29 cellular contexts compared by ENCODE assay signal in genomic region chr15:45450468-45450867, GRCh38.
DNase-seq lines count a peak whose midpoint lies in the region; ATAC-seq and TF ChIP-seq lines count a peak whose summit lies in the region.
"Had no signal": no experiment of that assay in that cellular context is flagged by ENCODE, and none has a peak within 500 bp of the region (broad histone marks: within the 10 kb centered on the region; RNA-seq: fewer than 3 reads in every experiment).

No MANE protein-coding gene starts in this region.

- H3K27me3 ChIP-seq in NT2/D1 (ENCODE audit: insufficient read depth, insufficient read length) (no peaks in the 10 kb centered on the region), body of pancreas (no peaks in the 10 kb centered on the region), lower lobe of right lung (ENCODE audit: low read depth) (no peaks in the 10 kb centered on the region)
- H3K27me3 ChIP-seq: BLaER1, vagina had no signal

- H3K4me1 ChIP-seq in NT2/D1 (ENCODE audit: insufficient read depth, insufficient read length), result peaks cover 5% of the 10 kb centered on the region
- H3K4me1 ChIP-seq in body of pancreas, result peaks cover 35% of the 10 kb centered on the region
- H3K4me1 ChIP-seq in lower lobe of right lung, result peaks cover 34% of the 10 kb centered on the region
- H3K4me1 ChIP-seq: psoas muscle, vagina had no signal

- no peaks in the 10 kb centered on the region for H3K9me3 Mint-ChIP-seq in type B pancreatic cell
- H3K9me3 Mint-ChIP-seq: activated naive CD4-positive, alpha-beta T cell treated with anti-CD3 and anti-CD28 coated beads, Interleukin-2, amount 50 U/mL, for 24 hours; activated T-helper 2 cell treated with anti-CD3 and anti-CD28 coated beads, Interferon-gamma antibody, Interleukin-2, Interleukin-4, amounts not matched to agents 10 μg/mL and 5 μg/mL and 100 μg/mL, durations not matched to agents 14 hours and 24 hours and 36 hours; stimulated activated memory B cell treated with anti-CD40 and anti-IgM and Interleukin-4, amounts not matched to agents 10 μg/mL and 1 μg/mL and 100 μg/mL, for 72 hours had no signal

- WGBS in body of pancreas, 2 donors, result 80 to 85% methylated on average over 7 to 9 of the region's 9 CpGs

- in situ Hi-C loops in ACHN (cut with HindIII; ENCODE audit: low pct_ligation_motif_present, low pct_unique_long_range_greater_than_20kb, low sequenced_read_pairs), result no loop called here

- H3K4me3 ChIP-seq in NT2/D1 (ENCODE audit: insufficient read length, low read depth) (no peak overlapping the region), body of pancreas (no peak overlapping the region), lower lobe of right lung (peak overlapping the region; percentile 21)
- H3K4me3 ChIP-seq: BLaER1, psoas muscle, suprapubic skin, vagina had no signal

- DNase-seq in NT2/D1 (ENCODE audit: low read depth, low spot score) (no peak), body of pancreas (no peak), lower lobe of right lung (no peak), type B pancreatic cell (ENCODE audit: extremely low spot score, unreplicated experiment) (no peak), AG08396 (ENCODE audit: low spot score) (no peak), ACHN (no peak), NCI-H146 (lab: John Stamatoyannopoulos, UW) (no peak)
- DNase-seq: activated CD4-positive, alpha-beta T cell treated with anti-CD3 and anti-CD28 coated beads for 36 hours; activated CD8-positive, alpha-beta memory T cell treated with anti-CD3 and anti-CD28 coated beads for 24 hours; activated T-cell treated with anti-CD3 and anti-CD28 coated beads for 4 hours; amygdala; DMS79; effector memory CD4-positive, alpha-beta T cell; Kasumi-1; left ventricle myocardium superior; MV-4-11; naive thymus-derived CD4-positive, alpha-beta T cell; NCI-H1436; NCI-H2081 treated with DMSO at 0.1 percent for 48 hours; NCI-H226; NCI-H69; nucleus accumbens; psoas muscle had no signal

- TF ChIP-seq CTCF in body of pancreas (IDR thresholded peaks at IDR 0.05) (no peak), lower lobe of right lung (IDR thresholded peaks at IDR 0.05) (no peak), type B pancreatic cell (conservative IDR thresholded peaks at IDR 0.05) (no peak)

- no peaks in the 10 kb centered on the region for H3K4me1 Mint-ChIP-seq in type B pancreatic cell (ENCODE audit: unreplicated experiment)

- H3K4me3 Mint-ChIP-seq in type B pancreatic cell, result no peak overlapping the region
- H3K4me3 Mint-ChIP-seq: activated CD4-positive, alpha-beta T cell treated with anti-CD3 and anti-CD28 coated beads for 36 hours; activated naive CD4-positive, alpha-beta T cell treated with anti-CD3 and anti-CD28 coated beads, Interleukin-2, amount 50 U/mL, for 24 hours; naive thymus-derived CD4-positive, alpha-beta T cell; stimulated activated memory B cell treated with anti-CD40 and anti-IgM and Interleukin-4, amounts not matched to agents 10 μg/mL and 1 μg/mL and 100 μg/mL, for 72 hours had no signal

- H3K27ac ChIP-seq in body of pancreas (peak overlapping the region; percentile 32 to 55 (median 38)), lower lobe of right lung (peak overlapping the region; percentile 53)
- H3K27ac ChIP-seq: BLaER1, psoas muscle, suprapubic skin, vagina had no signal

- no peaks in the 10 kb centered on the region for H3K36me3 Mint-ChIP-seq in type B pancreatic cell
- H3K36me3 Mint-ChIP-seq: stimulated activated memory B cell treated with anti-CD40 and anti-IgM and Interleukin-4, amounts not matched to agents 10 μg/mL and 1 μg/mL and 100 μg/mL, for 72 hours had no signal

- TF ChIP-seq POLR2A in body of pancreas (IDR thresholded peaks at IDR 0.05), result no peak

- peaks cover 17% of the 10 kb centered on the region; the same call in 1 of the 2 replicates for H3K9me3 ChIP-seq in NT2/D1 (ENCODE audit: insufficient read depth, low read length)
- H3K9me3 ChIP-seq in body of pancreas, result no peaks in the 10 kb centered on the region
- H3K9me3 ChIP-seq in lower lobe of right lung, result no peaks in the 10 kb centered on the region
- H3K9me3 ChIP-seq: psoas muscle, suprapubic skin, vagina had no signal

- H3K27ac Mint-ChIP-seq in type B pancreatic cell, result peak overlapping the region; percentile 85
- H3K27ac Mint-ChIP-seq: activated CD4-positive, alpha-beta T cell treated with anti-CD3 and anti-CD28 coated beads for 36 hours; activated naive CD4-positive, alpha-beta T cell treated with anti-CD3 and anti-CD28 coated beads, Interleukin-2, amount 50 U/mL, for 24 hours; activated T-helper 2 cell treated with anti-CD3 and anti-CD28 coated beads, Interferon-gamma antibody, Interleukin-2, Interleukin-4, amounts not matched to agents 10 μg/mL and 5 μg/mL and 100 μg/mL, durations not matched to agents 14 hours and 24 hours and 36 hours; naive thymus-derived CD4-positive, alpha-beta T cell; stimulated activated memory B cell treated with anti-CD40 and anti-IgM and Interleukin-4, amounts not matched to agents 10 μg/mL and 1 μg/mL and 100 μg/mL, for 72 hours had no signal

- H3K27me3 Mint-ChIP-seq in type B pancreatic cell, result no peaks in the 10 kb centered on the region
- H3K27me3 Mint-ChIP-seq: activated CD4-positive, alpha-beta T cell treated with anti-CD3 and anti-CD28 coated beads for 36 hours; activated naive CD4-positive, alpha-beta T cell treated with anti-CD3 and anti-CD28 coated beads, Interleukin-2, amount 50 U/mL, for 24 hours; stimulated activated memory B cell treated with anti-CD40 and anti-IgM and Interleukin-4, amounts not matched to agents 10 μg/mL and 1 μg/mL and 100 μg/mL, for 72 hours had no signal

- intact Hi-C loops in body of pancreas (cut with DNase I), result no loop called here
- intact Hi-C loops in lower lobe of right lung (cut with DNase I), result no loop called here

- peak overlapping the region; percentile 21 for H3K9ac ChIP-seq in NT2/D1 (ENCODE audit: insufficient read length, low read depth)
- H3K9ac ChIP-seq: BLaER1 had no signal

- no peaks in the 10 kb centered on the region for H3K36me3 ChIP-seq in NT2/D1 (ENCODE audit: insufficient read depth, insufficient read length, low read length)
- H3K36me3 ChIP-seq in body of pancreas (replicated peaks in 1 of 2; ENCODE audit: insufficient read depth in 1 of 2, low read depth in 2 of 2), result no peaks in the 10 kb centered on the region
- no peaks in the 10 kb centered on the region for H3K36me3 ChIP-seq in lower lobe of right lung
- H3K36me3 ChIP-seq: BLaER1, suprapubic skin, vagina had no signal

- ATAC-seq in body of pancreas, result no peak
- no peak for ATAC-seq in lower lobe of right lung
- ATAC-seq: activated CD4-positive, alpha-beta T cell treated with anti-CD3 and anti-CD28 coated beads for 36 hours; left ventricle myocardium superior; naive thymus-derived CD4-positive, alpha-beta T cell; psoas muscle; stimulated activated memory B cell treated with anti-CD40 and anti-IgM and Interleukin-4, amounts not matched to agents 10 μg/mL and 1 μg/mL and 100 μg/mL, for 72 hours had no signal
